1 cellular context compared by ENCODE assay signal in genomic region chr1:16972210-16972916, GRCh38.
TF ChIP-seq lines count a peak whose summit lies in the region.

No MANE protein-coding gene starts in this region.

TF ChIP-seq in H1, 55 proteins besides CTCF, POLR2A, EP300 and RAD21:
- TF ChIP-seq CTBP2 (IDR thresholded peaks at IDR 0.05; ENCODE audit: borderline replicate concordance, insufficient read depth, insufficient read length, low read length) (no peak), SAP30 (IDR thresholded peaks at IDR 0.05; ENCODE audit: insufficient read depth, insufficient replicate concordance, low read length) (no peak), EZH2 (IDR thresholded peaks at IDR 0.05; ENCODE audit: low read depth, low read length, severe bottlenecking) (no peak)
